13 cellular contexts compared by ENCODE assay signal in genomic region chr1:114352797-114353196, GRCh38.
DNase-seq lines count a peak whose midpoint lies in the region; TF ChIP-seq lines count a peak whose summit lies in the region.
"Had no signal": no experiment of that assay in that cellular context is flagged by ENCODE, and none has a peak within 500 bp of the region (broad histone marks: within the 10 kb centered on the region; RNA-seq: fewer than 3 reads in every experiment).

No MANE protein-coding gene starts in this region.

- no peaks in the 10 kb centered on the region for H3K79me1 ChIP-seq in H9 (ENCODE audit: insufficient read depth, low read depth, low read length, poor library complexity, severe bottlenecking)

- TF ChIP-seq CTCF in AG10803 (conservative IDR thresholded peaks at IDR 0.05; ENCODE audit: low read length) (no peak), H9 (conservative IDR thresholded peaks at IDR 0.05) (no peak), breast epithelium (IDR thresholded peaks at IDR 0.05) (no peak)

- DNase-seq in AG10803 (ENCODE audit: low read depth) (peak; percentile 37), H9 (no peak), SHP77 (lab: John Stamatoyannopoulos, UW) (peak; percentile 9 to 30), iPS-NIHi7 (ENCODE audit: extremely low spot score) (peak; percentile 33), breast epithelium (ENCODE audit: low spot score in 2 of 2) (no peak), HK-2 (ENCODE audit: unreplicated experiment) (no peak)
- DNase-seq in activated CD8-positive, alpha-beta memory T cell treated with anti-CD3 and anti-CD28 coated beads, Interleukin-2, amount 50 U/mL, for 4 hours: no peak
- no peak for DNase-seq in activated CD4-positive, alpha-beta memory T cell treated with anti-CD3 and anti-CD28 coated beads, Interleukin-2, amount 10 ng/mL, durations not matched to agents 7 days and 5 days
- DNase-seq: islet precursor cell, Peyer's patch had no signal

- H3K4me1 ChIP-seq in H9 (ENCODE audit: insufficient read depth, low read length) (peaks cover 2% of the 10 kb centered on the region; the same call in 1 of the 2 replicates), breast epithelium (no peaks in the 10 kb centered on the region)
- H3K4me1 ChIP-seq: Peyer's patch had no signal

- H3K23ac ChIP-seq in H9 (ENCODE audit: insufficient read length, low read depth, low read length): no peak overlapping the region

- no peak overlapping the region for H2AK5ac ChIP-seq in H9 (ENCODE audit: insufficient read length, low read length)

- no peaks in the 10 kb centered on the region for H4K20me1 ChIP-seq in H9 (ENCODE audit: control insufficient read depth, insufficient read depth, insufficient read length)

- CTCF ChIA-PET in activated CD4-positive, alpha-beta memory T cell treated with anti-CD3 and anti-CD28 coated beads, Interleukin-2, amount 10 ng/mL, durations not matched to agents 7 days and 5 days (lab: Charles Lee): interaction anchor here (0.6 kb wide), 1 partner anchor 69 kb away, joined by 3 read pairs; no protein-coding TSS in a partner anchor

- H3K18ac ChIP-seq in H9 (ENCODE audit: insufficient read length, low read depth, low read length): no peak overlapping the region

- no peaks in the 10 kb centered on the region; the same call in none of the 2 replicates for H3K27me3 Mint-ChIP-seq in H9 (ENCODE audit: low read depth)
- no peaks in the 10 kb centered on the region for H3K27me3 Mint-ChIP-seq in activated CD4-positive, alpha-beta memory T cell treated with anti-CD3 and anti-CD28 coated beads, Interleukin-2, amount 10 ng/mL, durations not matched to agents 7 days and 5 days

- no peak overlapping the region for H2BK12ac ChIP-seq in H9 (ENCODE audit: insufficient read length, low read depth, low read length)

- H3K9ac ChIP-seq in H9 (ENCODE audit: extremely low read depth, insufficient read length, low read length): no peak overlapping the region

- H3K4me1 Mint-ChIP-seq in H9: peaks cover 13 to 14% of the 10 kb centered on the region in 2 experiments
- peaks cover 2% of the 10 kb centered on the region for H3K4me1 Mint-ChIP-seq in activated CD4-positive, alpha-beta memory T cell treated with anti-CD3 and anti-CD28 coated beads, Interleukin-2, amount 10 ng/mL, durations not matched to agents 7 days and 5 days

- H3K9me3 Mint-ChIP-seq in H9: no peaks in the 10 kb centered on the region
- no peaks in the 10 kb centered on the region for H3K9me3 Mint-ChIP-seq in activated CD4-positive, alpha-beta memory T cell treated with anti-CD3 and anti-CD28 coated beads, Interleukin-2, amount 10 ng/mL, durations not matched to agents 7 days and 5 days
- H3K9me3 Mint-ChIP-seq: activated T-helper 2 cell treated with anti-CD3 and anti-CD28 coated beads, Interferon-gamma antibody, Interleukin-2, Interleukin-4, amounts not matched to agents 10 μg/mL and 5 μg/mL and 100 μg/mL, durations not matched to agents 14 hours and 24 hours and 36 hours had no signal

- no peak overlapping the region for H3K4ac ChIP-seq in H9 (ENCODE audit: low read depth, low read length)

- H3K79me2 ChIP-seq in H9 (ENCODE audit: insufficient read depth, low read length): no peaks in the 10 kb centered on the region

- no peak for TF ChIP-seq POLR2A in breast epithelium (IDR thresholded peaks at IDR 0.05)

- no peak overlapping the region for H3K56ac ChIP-seq in H9 (ENCODE audit: insufficient read length, low read depth, low read length)

- no peak overlapping the region for H3K14ac ChIP-seq in H9 (ENCODE audit: insufficient read depth, low read length)

- no peaks in the 10 kb centered on the region for H3K36me3 Mint-ChIP-seq in H9 (ENCODE audit: insufficient read depth in 1 of 3, low read depth in 3 of 3)
- H3K36me3 Mint-ChIP-seq in activated CD4-positive, alpha-beta memory T cell treated with anti-CD3 and anti-CD28 coated beads, Interleukin-2, amount 10 ng/mL, durations not matched to agents 7 days and 5 days (ENCODE audit: low read depth): no peaks in the 10 kb centered on the region

- no peaks in the 10 kb centered on the region for H3K23me2 ChIP-seq in H9 (ENCODE audit: insufficient read length, low read depth, low read length, poor library complexity, severe bottlenecking)

- H3K4me3 ChIP-seq in AG10803 (ENCODE audit: low read length) (no peak overlapping the region), breast epithelium (no peak overlapping the region)
- H3K4me3 ChIP-seq: Peyer's patch had no signal

- H3K27ac ChIP-seq in H9 (ENCODE audit: insufficient read length, low read depth, low read length) (no peak overlapping the region), breast epithelium (no peak overlapping the region)
- H3K27ac ChIP-seq: neutrophil, Peyer's patch had no signal

- H3K27me3 ChIP-seq in H9 (ENCODE audit: insufficient read depth, low read length) (no peaks in the 10 kb centered on the region), breast epithelium (no peaks in the 10 kb centered on the region)
- H3K27me3 ChIP-seq: neutrophil, Peyer's patch had no signal

- no peak overlapping the region for H4K91ac ChIP-seq in H9 (ENCODE audit: insufficient read length, low read depth, low read length)

- H2BK120ac ChIP-seq in H9 (ENCODE audit: low read depth, low read length, poor library complexity, severe bottlenecking): no peak overlapping the region

- H3K9me3 ChIP-seq in H9 (ENCODE audit: control insufficient read depth, low read depth, low read length): no peaks in the 10 kb centered on the region
- H3K9me3 ChIP-seq in breast epithelium: no peaks in the 10 kb centered on the region
- H3K9me3 ChIP-seq: neutrophil, Peyer's patch had no signal

- H4K8ac ChIP-seq in H9 (replicated peaks; ENCODE audit: insufficient read length, low read depth, low read length): no peak overlapping the region

- H3K4me2 ChIP-seq in H9 (ENCODE audit: insufficient read depth, insufficient read length, low read length): no peak overlapping the region

- intact Hi-C loops in breast epithelium (cut with DNase I; ENCODE audit: low total_unique reads): no loop called here

- H4K5ac ChIP-seq in H9 (ENCODE audit: insufficient read length, low read depth, low read length): no peak overlapping the region

- H2AFZ ChIP-seq in H9 (ENCODE audit: low read length): peak overlapping the region; percentile 37

- POLR2A ChIA-PET in activated CD4-positive, alpha-beta memory T cell treated with anti-CD3 and anti-CD28 coated beads, Interleukin-2, amount 10 ng/mL, durations not matched to agents 7 days and 5 days (lab: Charles Lee): interaction anchor here (1.1 kb wide), 1 partner anchor 20 kb away, joined by 3 read pairs; no protein-coding TSS in a partner anchor

- no peak overlapping the region for H3K4me3 Mint-ChIP-seq in H9
- H3K4me3 Mint-ChIP-seq in activated CD4-positive, alpha-beta memory T cell treated with anti-CD3 and anti-CD28 coated beads, Interleukin-2, amount 10 ng/mL, durations not matched to agents 7 days and 5 days: no peak overlapping the region
- H3K4me3 Mint-ChIP-seq: HFFc6 had no signal

- H3K27ac Mint-ChIP-seq in H9: peak overlapping the region in 2 of 3 experiments; percentile 9 to 94; a peak in 4 of 7 replicates
- H3K27ac Mint-ChIP-seq in activated CD4-positive, alpha-beta memory T cell treated with anti-CD3 and anti-CD28 coated beads, Interleukin-2, amount 10 ng/mL, durations not matched to agents 7 days and 5 days: no peak overlapping the region
- H3K27ac Mint-ChIP-seq: activated T-helper 2 cell treated with anti-CD3 and anti-CD28 coated beads, Interferon-gamma antibody, Interleukin-2, Interleukin-4, amounts not matched to agents 10 μg/mL and 5 μg/mL and 100 μg/mL, durations not matched to agents 14 hours and 24 hours and 36 hours; HFFc6 had no signal

- no peak overlapping the region for H2BK5ac ChIP-seq in H9 (ENCODE audit: insufficient read length, low read length)

- no peak overlapping the region for H3T11ph ChIP-seq in H9 (ENCODE audit: low read length)

- no peaks in the 10 kb centered on the region for H3K36me3 ChIP-seq in breast epithelium
- H3K36me3 ChIP-seq: neutrophil, Peyer's patch had no signal

- H2BK20ac ChIP-seq in H9 (ENCODE audit: low read depth, low read length, poor library complexity, severe bottlenecking): no peak overlapping the region

- H2BK15ac ChIP-seq in H9 (ENCODE audit: low read depth, low read length): no peak overlapping the region

- no CpG with 5 or more reads among the region's 6 CpGs for WGBS in H9 (ENCODE audit: extremely low coverage, insufficient read length, low lambda C conversion rate)

Comparison
In these comparisons a context has a peak if more than half of its experiments do, and no peak if none do; other contexts are left out.
1. DNase-seq: peak in AG10803 (single experiment), SHP77 (2 of 2) and iPS-NIHi7 (single experiment); none in H9 (single experiment), breast epithelium (0 of 2), activated CD8-positive, alpha-beta memory T cell treated with anti-CD3 and anti-CD28 coated beads, Interleukin-2, amount 50 U/mL, for 4 hours (single experiment), activated CD4-positive, alpha-beta memory T cell treated with anti-CD3 and anti-CD28 coated beads, Interleukin-2, amount 10 ng/mL, durations not matched to agents 7 days and 5 days (single experiment) and HK-2 (single experiment).